In the genomic region with DNA sequence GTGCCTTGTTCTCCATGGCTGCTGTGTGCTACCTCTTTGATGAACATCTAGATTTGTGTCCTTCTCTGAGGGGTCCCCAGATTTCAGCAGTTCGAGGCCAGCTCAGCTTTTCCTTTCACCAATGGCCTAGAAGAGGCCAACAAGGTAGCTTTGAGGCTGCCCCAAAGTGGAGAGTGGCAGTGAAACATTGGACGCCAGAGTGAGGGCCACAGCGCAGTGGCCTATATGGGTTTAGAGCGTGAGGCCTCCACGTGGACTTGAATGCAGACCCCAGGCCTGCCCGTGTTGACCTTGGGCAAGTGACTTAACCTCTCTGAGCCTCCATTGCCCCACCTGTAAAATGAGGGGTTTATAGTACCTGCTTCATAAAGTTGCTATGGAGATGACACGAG, we compare ENCODE assay signal across 11 cellular contexts. TPM values are rescaled to one million over a fixed set of nuclear protein-coding genes. Genes with fewer than 3 reads are reported as not detected.
A peak's percentile ranks its signal among the peaks of the same experiment; 100 is the strongest.
DNase-seq lines count a peak whose midpoint lies in the region; ATAC-seq and TF ChIP-seq lines count a peak whose summit lies in the region.
"Had no signal": no experiment of that assay in that cellular context is flagged by ENCODE, and none has a peak within 500 bp of the region (broad histone marks: within the 10 kb centered on the region; RNA-seq: fewer than 3 reads in every experiment).

No MANE protein-coding gene starts in this region.

- H3K36me3 Mint-ChIP-seq in glutamatergic neuron (ENCODE audit: unreplicated experiment): no peaks in the 10 kb centered on the region

- H2AFZ ChIP-seq in neuronal stem cell (ENCODE audit: low read length): peak overlapping the region; percentile 93

- no peak overlapping the region for H2BK5ac ChIP-seq in neuronal stem cell (ENCODE audit: low read length)

- H3K9ac ChIP-seq in BLaER1: peak overlapping the region; percentile 70; the same call in 1 of the 2 replicates
- H3K9ac ChIP-seq in HUES64 (ENCODE audit: low read depth, low read length): peak overlapping the region; percentile 91
- peak overlapping the region; percentile 30 for H3K9ac ChIP-seq in neuronal stem cell (ENCODE audit: low read depth, low read length, poor library complexity)

- peak overlapping the region; percentile 15 for H3K4ac ChIP-seq in neuronal stem cell (ENCODE audit: low read length)

- no peak overlapping the region for H3K14ac ChIP-seq in neuronal stem cell (ENCODE audit: low read length)

- peaks cover 2% of the 10 kb centered on the region for H3K27me3 Mint-ChIP-seq in glutamatergic neuron (ENCODE audit: unreplicated experiment)

- DNase-seq in epithelial cell of proximal tubule (ENCODE audit: low read depth): no peak
- no peak for DNase-seq in neuronal stem cell (ENCODE audit: low spot score)
- no peak for DNase-seq in glutamatergic neuron
- DNase-seq: DMS79 treated with DMSO at 0.1 percent for 48 hours, NCI-H1092 had no signal

- H3K23ac ChIP-seq in neuronal stem cell (ENCODE audit: low read depth, low read length, poor library complexity): peak overlapping the region; percentile 69

- no peak overlapping the region for H3K27ac Mint-ChIP-seq in glutamatergic neuron (ENCODE audit: unreplicated experiment)

- 67% methylated on average over 7 of the region's 7 CpGs for WGBS in HUES64
- WGBS in neuronal stem cell (ENCODE audit: extremely low coverage in 2 of 2, insufficient read length in 2 of 2, insufficient replicate concordance in 1 of 2), 2 donors: no CpG with 5 or more reads among the region's 7 CpGs

- H3K36me3 ChIP-seq in BLaER1: no peaks in the 10 kb centered on the region
- H3K36me3 ChIP-seq in HUES64 (ENCODE audit: insufficient read depth, low read length): peaks cover 9% of the 10 kb centered on the region; the same call in 1 of the 2 replicates
- no peaks in the 10 kb centered on the region for H3K36me3 ChIP-seq in neuronal stem cell (replicated peaks in 1 of 2; ENCODE audit: control insufficient read depth in 2 of 2, insufficient read depth in 2 of 2, low read length in 2 of 2)

- H3K27ac ChIP-seq in BLaER1 (no peak overlapping the region), HUES64 (ENCODE audit: low read depth, low read length) (peak overlapping the region; percentile 94), neuronal stem cell (replicated peaks; ENCODE audit: low read length) (no peak overlapping the region)

- no peaks in the 10 kb centered on the region for H4K20me1 ChIP-seq in BLaER1

- H4K91ac ChIP-seq in neuronal stem cell (ENCODE audit: low read depth, low read length, poor library complexity): no peak overlapping the region

- H3K4me3 Mint-ChIP-seq in glutamatergic neuron (ENCODE audit: unreplicated experiment): no peak overlapping the region

- H3K4me1 Mint-ChIP-seq in glutamatergic neuron (ENCODE audit: low read depth, unreplicated experiment): peaks cover 1% of the 10 kb centered on the region

- TF ChIP-seq CTCF in epithelial cell of proximal tubule (conservative IDR thresholded peaks at IDR 0.05; ENCODE audit: low read depth, low read length) (no peak), glutamatergic neuron (IDR thresholded peaks at IDR 0.05; ENCODE audit: partially characterized antibody, unreplicated experiment) (no peak)

- H3K27me3 ChIP-seq in BLaER1: peaks cover 28% of the 10 kb centered on the region
- peaks cover 13% of the 10 kb centered on the region; the same call in 1 of the 2 replicates for H3K27me3 ChIP-seq in HUES64 (ENCODE audit: insufficient read depth, low read length)
- peaks cover 6 to 38% (median 32%) of the 10 kb centered on the region in 3 experiments for H3K27me3 ChIP-seq in neuronal stem cell (ENCODE audit: control insufficient read depth in 3 of 3, insufficient read depth in 3 of 3, low read depth in 1 of 3, low read length in 3 of 3)

- H3K4me2 ChIP-seq in BLaER1: peak overlapping the region; percentile 98
- no peak overlapping the region for H3K4me2 ChIP-seq in neuronal stem cell (ENCODE audit: insufficient read depth, low read length, poor library complexity, severe bottlenecking)

- H3K79me1 ChIP-seq in neuronal stem cell (ENCODE audit: low read depth, low read length): no peaks in the 10 kb centered on the region

- H3K4me1 ChIP-seq in BLaER1 (peaks cover 30% of the 10 kb centered on the region), HUES64 (ENCODE audit: insufficient read depth, low read length) (peaks cover 28% of the 10 kb centered on the region), neuronal stem cell (ENCODE audit: control insufficient read depth in 2 of 2, insufficient read depth in 1 of 2, low read depth in 1 of 2, low read length in 2 of 2) (peaks cover 2 to 3% of the 10 kb centered on the region in 2 donors)

- H4K8ac ChIP-seq in neuronal stem cell (ENCODE audit: low read depth, low read length): no peak overlapping the region

- no peak overlapping the region for H2AK5ac ChIP-seq in neuronal stem cell (ENCODE audit: low read depth, low read length)

- H2BK12ac ChIP-seq in neuronal stem cell (ENCODE audit: low read length): no peak overlapping the region

- H2BK120ac ChIP-seq in neuronal stem cell (ENCODE audit: low read depth, low read length): no peak overlapping the region

- no peak for ATAC-seq in GM19351 (IDR thresholded peaks at IDR 0.05; ENCODE audit: unreplicated experiment)
- ATAC-seq in HG03442 (IDR thresholded peaks at IDR 0.05; ENCODE audit: unreplicated experiment): no peak
- no peak for ATAC-seq in GM21717 (IDR thresholded peaks at IDR 0.05; ENCODE audit: unreplicated experiment)

- H3K9me3 Mint-ChIP-seq in glutamatergic neuron (ENCODE audit: unreplicated experiment): no peaks in the 10 kb centered on the region

- peak overlapping the region; percentile 70 for H3K4me3 ChIP-seq in BLaER1
- peak overlapping the region; percentile 91 for H3K4me3 ChIP-seq in HUES64 (ENCODE audit: low read length)
- peak overlapping the region; percentile 51 for H3K4me3 ChIP-seq in epithelial cell of proximal tubule (ENCODE audit: low read depth, low read length)
- peak overlapping the region in 1 of 2 donors; percentile 61 for H3K4me3 ChIP-seq in neuronal stem cell (ENCODE audit: low read length in 2 of 2)

- no peak overlapping the region for H2BK15ac ChIP-seq in neuronal stem cell (ENCODE audit: low read length)

- no peaks in the 10 kb centered on the region for H3K9me3 ChIP-seq in BLaER1
- H3K9me3 ChIP-seq in HUES64 (ENCODE audit: insufficient read depth, low read depth, low read length): no peaks in the 10 kb centered on the region
- peaks cover 4 to 18% of the 10 kb centered on the region in 2 donors for H3K9me3 ChIP-seq in neuronal stem cell (replicated peaks in 1 of 2; ENCODE audit: control insufficient read depth in 2 of 2, insufficient read depth in 1 of 2, low read depth in 1 of 2, low read length in 2 of 2)

- H3K18ac ChIP-seq in neuronal stem cell (ENCODE audit: low read length): no peak overlapping the region

RNA-seq across cellular contexts. Expression of gene MYOZ3, which starts 11.8 kb away (rescaled TPM):
- polyA plus RNA-seq in HUES64 (2013, experiment 1 of 2): 11.3 TPM
- 11.5 TPM for polyA plus RNA-seq in HUES64 (2013, experiment 2 of 2)
- total RNA-seq in epithelial cell of proximal tubule (2.2 and 3.6 TPM in 2 replicates), glutamatergic neuron (ENCODE audit: unreplicated experiment) (0.64 TPM)
- polyA plus RNA-seq in neuronal stem cell (2013, experiment 1 of 2): 0.57 TPM
- 0.47 TPM for polyA plus RNA-seq in neuronal stem cell (2013, experiment 2 of 2)
- total RNA-seq: OCI-LY7 had no signal

RNA-seq across cellular contexts. Expression of gene RBM22, which starts 28.0 kb away (rescaled TPM):
- 36.5 TPM for polyA plus RNA-seq in HUES64 (2013, experiment 1 of 2)
- 35.6 TPM for polyA plus RNA-seq in HUES64 (2013, experiment 2 of 2)
- total RNA-seq in epithelial cell of proximal tubule: 33.2 and 35.6 TPM in 2 replicates
- 47.8 TPM for polyA plus RNA-seq in neuronal stem cell (2013, experiment 1 of 2)
- polyA plus RNA-seq in neuronal stem cell (2013, experiment 2 of 2): 48.0 TPM
- total RNA-seq in glutamatergic neuron (ENCODE audit: unreplicated experiment): 39.3 TPM

RNA-seq across cellular contexts. Expression of gene SYNPO, which starts 32.4 kb away (rescaled TPM):
- polyA plus RNA-seq in HUES64 (2013, experiment 1 of 2): 1.1 TPM
- polyA plus RNA-seq in HUES64 (2013, experiment 2 of 2): 2.7 TPM
- 0.43 and 1.4 TPM in 2 replicates for total RNA-seq in epithelial cell of proximal tubule
- 3.8 TPM for polyA plus RNA-seq in neuronal stem cell (2013, experiment 1 of 2)
- polyA plus RNA-seq in neuronal stem cell (2013, experiment 2 of 2): 3.2 TPM
- total RNA-seq in glutamatergic neuron (ENCODE audit: unreplicated experiment): 16.1 TPM

Comparison
In these comparisons a context has a peak if more than half of its experiments do, and no peak if none do; other contexts are left out.
1. H3K9ac ChIP-seq: peak in every context shown above with its lines; median percentile 91 in HUES64; 70 in BLaER1; 30 in neuronal stem cell.